In genomic region chr5:175395430-175395829, GRCh38 we compare ENCODE assay signal across 10 cellular contexts. TPM values are rescaled to one million over a fixed set of nuclear protein-coding genes. Genes with fewer than 3 reads are reported as not detected.
"Had no signal": no experiment of that assay in that cellular context is flagged by ENCODE, and none has a peak within 500 bp of the region (broad histone marks: within the 10 kb centered on the region; RNA-seq: fewer than 3 reads in every experiment).

No MANE protein-coding gene starts in this region.

RNA-seq across cellular contexts. Expression of gene DRD1, which starts 48.6 kb away (rescaled TPM):
- total RNA-seq: activated naive CD4-positive, alpha-beta T cell treated with anti-CD3 and anti-CD28 coated beads for 36 hours; activated naive CD4-positive, alpha-beta T cell treated with anti-CD3 and anti-CD28 coated beads, Interleukin-2, amount 50 U/mL, for 72 hours; activated naive CD8-positive, alpha-beta T cell treated with anti-CD3 and anti-CD28 coated beads for 36 hours; activated naive CD8-positive, alpha-beta T cell treated with anti-CD3 and anti-CD28 coated beads, Interleukin-2, amount 10 ng/mL, durations not matched to agents 7 days and 5 days; activated T-cell treated with anti-CD3 and anti-CD28 coated beads, Interleukin-2, amount 50 U/mL, for 72 hours; activated T-helper 1 cell treated with anti-CD3 and anti-CD28 coated beads, Interleukin-12 subunit alpha, Interleukin-12 subunit beta, Interleukin-2, Interleukin-4 antibody, amounts not matched to agents 30 ng/mL and 10 ng/mL and 1 ng/mL, durations not matched to agents 14 hours and 24 hours and 36 hours; activated T-helper 17 cell treated with anti-CD3 and anti-CD28 coated beads, Interleukin-2, amount 50 U/mL, for 72 hours; activated T-helper 2 cell treated with anti-CD3 and anti-CD28 coated beads, Interferon-gamma antibody, Interleukin-2, Interleukin-4, amounts not matched to agents 10 μg/mL and 5 μg/mL and 100 μg/mL, durations not matched to agents 14 hours and 24 hours and 36 hours; body of pancreas; bronchial epithelial cell had no signal
